ENCODE assay signal across 25 cellular contexts in genomic region chr15:28889346-28889745, GRCh38. TPM values are rescaled to one million over a fixed set of nuclear protein-coding genes. Genes with fewer than 3 reads are reported as not detected.
DNase-seq lines count a peak whose midpoint lies in the region; ATAC-seq and TF ChIP-seq lines count a peak whose summit lies in the region.
"Had no signal": no experiment of that assay in that cellular context is flagged by ENCODE, and none has a peak within 500 bp of the region (broad histone marks: within the 10 kb centered on the region; RNA-seq: fewer than 3 reads in every experiment).

No MANE protein-coding gene starts in this region.

- H3K36me3 Mint-ChIP-seq in CD4-positive, alpha-beta T cell (ENCODE audit: low read depth) = peaks cover 10% of the 10 kb centered on the region
- H3K36me3 Mint-ChIP-seq in activated naive CD8-positive, alpha-beta T cell treated with anti-CD3 and anti-CD28 coated beads, Interleukin-2, amount 10 ng/mL, durations not matched to agents 7 days and 5 days = peaks cover 4% of the 10 kb centered on the region
- H3K36me3 Mint-ChIP-seq in naive thymus-derived CD8-positive, alpha-beta T cell = peaks cover 0 to 2% (median 0%) of the 10 kb centered on the region in 3 donors

- ATAC-seq in CD4-positive, alpha-beta T cell (ENCODE audit: poor library complexity) = no peak
- ATAC-seq in activated naive CD8-positive, alpha-beta T cell treated with anti-CD3 and anti-CD28 coated beads, Interleukin-2, amount 10 ng/mL, durations not matched to agents 7 days and 5 days (ENCODE audit: low read depth) = no peak
- ATAC-seq in naive thymus-derived CD8-positive, alpha-beta T cell = no peak
- no peak for ATAC-seq in HG03439 (IDR thresholded peaks at IDR 0.05; ENCODE audit: unreplicated experiment)
- ATAC-seq in GM21723 (IDR thresholded peaks at IDR 0.05; ENCODE audit: unreplicated experiment) = no peak
- ATAC-seq: left ventricle myocardium superior, PC-3, upper lobe of right lung had no signal

- DNase-seq in CD4-positive, alpha-beta T cell = no peak
- DNase-seq in G401 (ENCODE audit: low spot score) = peak; percentile 82
- DNase-seq in activated naive CD8-positive, alpha-beta T cell treated with anti-CD3 and anti-CD28 coated beads, Interleukin-2, amount 10 ng/mL, durations not matched to agents 7 days and 5 days = no peak
- DNase-seq in naive thymus-derived CD8-positive, alpha-beta T cell = no peak
- no peak for DNase-seq in UCSD-AML1 (lab: John Stamatoyannopoulos, UW; ENCODE audit: unreplicated experiment)
- no peak for DNase-seq in SKM-1 treated with dmso at 0.1 percent for 144 hours (lab: John Stamatoyannopoulos, UW; ENCODE audit: unreplicated experiment)
- DNase-seq: activated CD4-positive, alpha-beta T cell treated with anti-CD3 and anti-CD28 coated beads, Interleukin-2, amount 50 U/mL, for 48 hours; COR-L47; left ventricle myocardium superior; NCI-H1417; NCI-H748 treated with DMSO at 0.1 percent for 48 hours; PC-3; SHP77; stimulated activated CD4-positive, alpha-beta T cell treated with anti-CD3 and anti-CD28 coated beads, Interleukin-4, amount 100 ng/mL, for 24 hours; upper lobe of right lung; WERI-Rb-1 had no signal

- no peaks in the 10 kb centered on the region for H3K9me3 ChIP-seq in CD4-positive, alpha-beta T cell (ENCODE audit: control insufficient read depth, low read length)
- H3K9me3 ChIP-seq: breast epithelium, HAP-1, upper lobe of right lung had no signal

- peak overlapping the region; percentile 70 for H3K27ac ChIP-seq in CD4-positive, alpha-beta T cell (ENCODE audit: low read depth, low read length)
- H3K27ac ChIP-seq: breast epithelium, upper lobe of right lung, WERI-Rb-1 had no signal

- POLR2A ChIA-PET in CD4-positive, alpha-beta T cell (lab: Charles Lee) = interaction anchor here (2.8 kb wide), 1 partner anchor 13 kb away, joined by 13 read pairs; no protein-coding TSS in a partner anchor
- POLR2A ChIA-PET in activated naive CD8-positive, alpha-beta T cell treated with anti-CD3 and anti-CD28 coated beads, Interleukin-2, amount 10 ng/mL, durations not matched to agents 7 days and 5 days (lab: Charles Lee) = no interaction called here
- POLR2A ChIA-PET in naive thymus-derived CD8-positive, alpha-beta T cell (lab: Charles Lee) = interaction anchor here (0.6 to 7.2 kb wide), 6 partner anchors 10 to 77 kb away, joined by 3 to 62 read pairs (median 4); no protein-coding TSS in a partner anchor

- in situ Hi-C loops in G401 (cut with HindIII; ENCODE audit: low sequenced_read_pairs) = no loop called here

- H3K27ac Mint-ChIP-seq in CD4-positive, alpha-beta T cell = peak overlapping the region; percentile 99
- peak overlapping the region; percentile 96 for H3K27ac Mint-ChIP-seq in activated naive CD8-positive, alpha-beta T cell treated with anti-CD3 and anti-CD28 coated beads, Interleukin-2, amount 10 ng/mL, durations not matched to agents 7 days and 5 days
- H3K27ac Mint-ChIP-seq in naive thymus-derived CD8-positive, alpha-beta T cell = peak overlapping the region; percentile 96 to 100 (median 99)
- H3K27ac Mint-ChIP-seq: dendritic cell treated with granulocyte-macrophage colony-stimulating factor and Interleukin-4, amounts not matched to agents 40 ng/mL and 50 ng/mL, for 4 days had no signal

- TF ChIP-seq CTCF in CD4-positive, alpha-beta T cell (IDR thresholded peaks at IDR 0.05) = no peak

- no peaks in the 10 kb centered on the region for H3K9me3 Mint-ChIP-seq in CD4-positive, alpha-beta T cell
- H3K9me3 Mint-ChIP-seq in activated naive CD8-positive, alpha-beta T cell treated with anti-CD3 and anti-CD28 coated beads, Interleukin-2, amount 10 ng/mL, durations not matched to agents 7 days and 5 days = no peaks in the 10 kb centered on the region
- no peaks in the 10 kb centered on the region for H3K9me3 Mint-ChIP-seq in naive thymus-derived CD8-positive, alpha-beta T cell
- H3K9me3 Mint-ChIP-seq: dendritic cell treated with granulocyte-macrophage colony-stimulating factor and Interleukin-4, amounts not matched to agents 40 ng/mL and 50 ng/mL, for 4 days had no signal

- no peaks in the 10 kb centered on the region for H3K27me3 Mint-ChIP-seq in CD4-positive, alpha-beta T cell
- no peaks in the 10 kb centered on the region for H3K27me3 Mint-ChIP-seq in activated naive CD8-positive, alpha-beta T cell treated with anti-CD3 and anti-CD28 coated beads, Interleukin-2, amount 10 ng/mL, durations not matched to agents 7 days and 5 days
- no peaks in the 10 kb centered on the region for H3K27me3 Mint-ChIP-seq in naive thymus-derived CD8-positive, alpha-beta T cell

- peaks cover 72% of the 10 kb centered on the region for H3K4me1 Mint-ChIP-seq in CD4-positive, alpha-beta T cell (ENCODE audit: low read depth)
- H3K4me1 Mint-ChIP-seq in activated naive CD8-positive, alpha-beta T cell treated with anti-CD3 and anti-CD28 coated beads, Interleukin-2, amount 10 ng/mL, durations not matched to agents 7 days and 5 days = peaks cover 46% of the 10 kb centered on the region
- peaks cover 53 to 80% (median 77%) of the 10 kb centered on the region in 4 donors for H3K4me1 Mint-ChIP-seq in naive thymus-derived CD8-positive, alpha-beta T cell

- no peaks in the 10 kb centered on the region for H3K27me3 ChIP-seq in CD4-positive, alpha-beta T cell (ENCODE audit: control insufficient read depth, insufficient read depth, low read length)

- CTCF ChIA-PET in CD4-positive, alpha-beta T cell (lab: Charles Lee) = no interaction called here

- intact Hi-C loops in CD4-positive, alpha-beta T cell (cut with DNase I, micrococcal nuclease) = loop anchor here in 1 of 2 experiments (5.0 kb wide), 1 partner anchor 48 kb away; no protein-coding TSS in a partner anchor

- H3K4me3 Mint-ChIP-seq in CD4-positive, alpha-beta T cell = peak overlapping the region; percentile 63
- peak overlapping the region; percentile 62 for H3K4me3 Mint-ChIP-seq in activated naive CD8-positive, alpha-beta T cell treated with anti-CD3 and anti-CD28 coated beads, Interleukin-2, amount 10 ng/mL, durations not matched to agents 7 days and 5 days
- peak overlapping the region; percentile 66 to 96 (median 93) for H3K4me3 Mint-ChIP-seq in naive thymus-derived CD8-positive, alpha-beta T cell
- H3K4me3 Mint-ChIP-seq: dendritic cell treated with granulocyte-macrophage colony-stimulating factor and Interleukin-4, amounts not matched to agents 40 ng/mL and 50 ng/mL, for 4 days had no signal

RNA-seq across cellular contexts. Expression of gene APBA2, which starts 3.6 kb away (rescaled TPM):
- 100 to 1,000 TPM; 123 to 126 TPM for total RNA-seq in CD4-positive, alpha-beta T cell
- total RNA-seq in G401 (2014; rRNA removed; shearing (Covaris generic)) = 20.8 and 27.6 TPM in 2 replicates
- 10 to 100 TPM; 65.1 to 66.0 TPM for total RNA-seq in activated naive CD8-positive, alpha-beta T cell treated with anti-CD3 and anti-CD28 coated beads, Interleukin-2, amount 10 ng/mL, durations not matched to agents 7 days and 5 days
- 100 to 1,000 TPM; 206 to 216 TPM for total RNA-seq in naive thymus-derived CD8-positive, alpha-beta T cell
- 100 to 1,000 TPM in 1 of 3 donors, 10 to 100 TPM in 2; 75.5 to 164 (median 95.1) TPM for polyA plus RNA-seq in naive thymus-derived CD8-positive, alpha-beta T cell

RNA-seq across cellular contexts. Expression of gene GOLGA6L7, which starts 40.9 kb away (rescaled TPM):
- total RNA-seq in CD4-positive, alpha-beta T cell = not detected
- not detected in 2 replicates for total RNA-seq in G401 (2014; rRNA removed; shearing (Covaris generic))
- total RNA-seq in activated naive CD8-positive, alpha-beta T cell treated with anti-CD3 and anti-CD28 coated beads, Interleukin-2, amount 10 ng/mL, durations not matched to agents 7 days and 5 days = not detected
- not detected for total RNA-seq in naive thymus-derived CD8-positive, alpha-beta T cell
- not detected for polyA plus RNA-seq in naive thymus-derived CD8-positive, alpha-beta T cell
- total RNA-seq: breast epithelium; fibroblast of villous mesenchyme; left ventricle myocardium superior; PC-3; renal cortical epithelial cell; smooth muscle cell; T-helper 1 cell treated with Interleukin-12 subunit alpha and Interleukin-12 subunit beta and Interleukin-4 antibody, amounts not matched to agents 30 ng/mL and 1 ng/mL, for 36 hours; upper lobe of right lung had no signal
- polyA plus RNA-seq: smooth muscle cell had no signal
